In genomic region chr5:100691545-100691944, GRCh38 we compare ENCODE assay signal across 28 cellular contexts.
DNase-seq lines count a peak whose midpoint lies in the region; ATAC-seq, FAIRE-seq and TF ChIP-seq lines count a peak whose summit lies in the region.
"Had no signal": no experiment of that assay in that cellular context is flagged by ENCODE, and none has a peak within 500 bp of the region (broad histone marks: within the 10 kb centered on the region; RNA-seq: fewer than 3 reads in every experiment).

No MANE protein-coding gene starts in this region.

- H3K27ac ChIP-seq in astrocyte (ENCODE audit: low read depth, low read length): no peak overlapping the region
- H3K27ac ChIP-seq: C4-2B, KMS-11, RWPE1, spleen, vagina had no signal

- no peak for ATAC-seq in HG02840 (IDR thresholded peaks at IDR 0.05; ENCODE audit: low FRiP score, unreplicated experiment)
- ATAC-seq: left lobe of liver; stimulated activated memory B cell treated with anti-CD40 and anti-IgM and Interleukin-4, amounts not matched to agents 10 μg/mL and 1 μg/mL and 100 μg/mL, for 72 hours; WTC11 had no signal

- no peaks in the 10 kb centered on the region for H3K36me3 ChIP-seq in BJ (ENCODE audit: control insufficient read depth, insufficient read depth, low read length)
- H3K36me3 ChIP-seq in astrocyte (ENCODE audit: insufficient read depth, low read length): no peaks in the 10 kb centered on the region
- H3K36me3 ChIP-seq: spleen, vagina had no signal

- FAIRE-seq in astrocyte (lab: Jason Lieb, UNC): no peak
- FAIRE-seq: GM18507 had no signal

- no peak overlapping the region for H2AFZ ChIP-seq in astrocyte (ENCODE audit: low read depth, low read length)

- no peak overlapping the region for H3K4me3 ChIP-seq in BJ (ENCODE audit: low read depth, low read length)
- no peak overlapping the region for H3K4me3 ChIP-seq in astrocyte (ENCODE audit: insufficient read depth, low read depth, low read length)
- H3K4me3 ChIP-seq: spleen, vagina had no signal

- H3K4me2 ChIP-seq in astrocyte (ENCODE audit: low read length): no peak overlapping the region
- H3K4me2 ChIP-seq: KMS-11 had no signal

- no peaks in the 10 kb centered on the region for H3K27me3 ChIP-seq in BJ (ENCODE audit: control insufficient read depth, insufficient read depth, low read length)
- no peaks in the 10 kb centered on the region for H3K27me3 ChIP-seq in astrocyte (ENCODE audit: insufficient read depth, low read length)
- H3K27me3 ChIP-seq: spleen, vagina had no signal

- no peaks in the 10 kb centered on the region for H3K9me3 Mint-ChIP-seq in astrocyte (ENCODE audit: unreplicated experiment)
- H3K9me3 Mint-ChIP-seq: activated T-helper 1 cell treated with anti-CD3 and anti-CD28 coated beads, Interleukin-12 subunit alpha, Interleukin-12 subunit beta, Interleukin-2, Interleukin-4 antibody, amounts not matched to agents 30 ng/mL and 10 ng/mL and 1 ng/mL, durations not matched to agents 14 hours and 24 hours and 36 hours; naive B cell; stimulated activated memory B cell treated with anti-CD40 and anti-IgM and Interleukin-4, amounts not matched to agents 10 μg/mL and 1 μg/mL and 100 μg/mL, for 72 hours had no signal

- POLR2A ChIA-PET in BJ (lab: Charles Lee): interaction anchor here (0.7 kb wide), 1 partner anchor 983 kb away, joined by 3 read pairs; no protein-coding TSS in a partner anchor

- TF ChIP-seq CTCF in BJ (IDR thresholded peaks at IDR 0.05; ENCODE audit: insufficient read depth, low read depth, low read length): no peak
- no peak for TF ChIP-seq CTCF in astrocyte (IDR thresholded peaks at IDR 0.05; ENCODE audit: insufficient read depth, low read depth, low read length)

- DNase-seq in BJ (ENCODE audit: low read depth) (peak; percentile 9), HS-5 (ENCODE audit: low read depth) (peak; percentile 69), astrocyte (ENCODE audit: low read depth) (peak; percentile 71), kidney tubule cell (ENCODE audit: low spot score) (peak; percentile 38), NCI-H2227 treated with DMSO at 0.1 percent for 48 hours (lab: John Stamatoyannopoulos, UW) (no peak), T-helper 9 cell (no peak), SHP77 treated with DMSO at 0.1 percent for 48 hours (lab: John Stamatoyannopoulos, UW) (no peak)
- DNase-seq: activated CD4-positive, alpha-beta T cell treated with anti-CD3 and anti-CD28 coated beads, Interleukin-2, amount 50 U/mL, for 4 hours; activated naive CD4-positive, alpha-beta T cell treated with anti-CD3 and anti-CD28 coated beads, Interleukin-2, amount 50 U/mL, for 16 hours; aorta; central memory CD4-positive, alpha-beta T cell; HFFc6; naive B cell; NCI-H1048; NCI-H1694 treated with DMSO at 0.1 percent for 48 hours; retina; spleen; stimulated activated CD4-positive, alpha-beta T cell treated with anti-CD3 and anti-CD28 coated beads, Interleukin-4, amount 100 ng/mL, for 1 hour had no signal

- no peaks in the 10 kb centered on the region for H3K4me1 ChIP-seq in astrocyte (ENCODE audit: insufficient read depth, low read length)
- H3K4me1 ChIP-seq: spleen, vagina had no signal

- no peak overlapping the region for H3K4me3 Mint-ChIP-seq in astrocyte (ENCODE audit: unreplicated experiment)
- H3K4me3 Mint-ChIP-seq: activated T-helper 1 cell treated with anti-CD3 and anti-CD28 coated beads, Interleukin-12 subunit alpha, Interleukin-12 subunit beta, Interleukin-2, Interleukin-4 antibody, amounts not matched to agents 30 ng/mL and 10 ng/mL and 1 ng/mL, durations not matched to agents 14 hours and 24 hours and 36 hours; HFFc6; naive B cell; stimulated activated memory B cell treated with anti-CD40 and anti-IgM and Interleukin-4, amounts not matched to agents 10 μg/mL and 1 μg/mL and 100 μg/mL, for 72 hours; WTC11 had no signal

- H3K27ac Mint-ChIP-seq in astrocyte (ENCODE audit: unreplicated experiment): no peak overlapping the region
- H3K27ac Mint-ChIP-seq: activated T-helper 1 cell treated with anti-CD3 and anti-CD28 coated beads, Interleukin-12 subunit alpha, Interleukin-12 subunit beta, Interleukin-2, Interleukin-4 antibody, amounts not matched to agents 30 ng/mL and 10 ng/mL and 1 ng/mL, durations not matched to agents 14 hours and 24 hours and 36 hours; HFFc6; naive B cell; stimulated activated memory B cell treated with anti-CD40 and anti-IgM and Interleukin-4, amounts not matched to agents 10 μg/mL and 1 μg/mL and 100 μg/mL, for 72 hours; WTC11 had no signal

- H4K20me1 ChIP-seq in astrocyte (ENCODE audit: insufficient read depth, low read length): no peaks in the 10 kb centered on the region

- no peaks in the 10 kb centered on the region for H3K27me3 Mint-ChIP-seq in astrocyte (ENCODE audit: low read depth, unreplicated experiment)
- H3K27me3 Mint-ChIP-seq: naive B cell; stimulated activated memory B cell treated with anti-CD40 and anti-IgM and Interleukin-4, amounts not matched to agents 10 μg/mL and 1 μg/mL and 100 μg/mL, for 72 hours had no signal

- no peaks in the 10 kb centered on the region for H3K36me3 Mint-ChIP-seq in astrocyte (ENCODE audit: low read depth, unreplicated experiment)
- H3K36me3 Mint-ChIP-seq: naive B cell; stimulated activated memory B cell treated with anti-CD40 and anti-IgM and Interleukin-4, amounts not matched to agents 10 μg/mL and 1 μg/mL and 100 μg/mL, for 72 hours had no signal

- no peak overlapping the region for H3K9ac ChIP-seq in astrocyte (ENCODE audit: low read length)
- H3K9ac ChIP-seq: KMS-11 had no signal

- peaks cover 6% of the 10 kb centered on the region for H3K4me1 Mint-ChIP-seq in astrocyte (ENCODE audit: low read depth, unreplicated experiment)
- H3K4me1 Mint-ChIP-seq: naive B cell; stimulated activated memory B cell treated with anti-CD40 and anti-IgM and Interleukin-4, amounts not matched to agents 10 μg/mL and 1 μg/mL and 100 μg/mL, for 72 hours; WTC11 had no signal

- CTCF ChIA-PET in BJ (lab: Yijun Ruan, JAX): no interaction called here

- H3K79me2 ChIP-seq in astrocyte (ENCODE audit: insufficient read depth, low read length): no peaks in the 10 kb centered on the region

- no peaks in the 10 kb centered on the region for H3K9me3 ChIP-seq in astrocyte (ENCODE audit: insufficient read depth, low read depth, low read length)
- H3K9me3 ChIP-seq: spleen, vagina had no signal

Comparison
In these comparisons a context has a peak if more than half of its experiments do, and no peak if none do; other contexts are left out.
1. DNase-seq: peak in BJ (single experiment), HS-5 (single experiment), astrocyte (single experiment) and kidney tubule cell (single experiment); none in NCI-H2227 treated with DMSO at 0.1 percent for 48 hours (single experiment), T-helper 9 cell (single experiment) and SHP77 treated with DMSO at 0.1 percent for 48 hours (single experiment).